ENCODE assay signal across 9 cellular contexts in the genomic region with DNA sequence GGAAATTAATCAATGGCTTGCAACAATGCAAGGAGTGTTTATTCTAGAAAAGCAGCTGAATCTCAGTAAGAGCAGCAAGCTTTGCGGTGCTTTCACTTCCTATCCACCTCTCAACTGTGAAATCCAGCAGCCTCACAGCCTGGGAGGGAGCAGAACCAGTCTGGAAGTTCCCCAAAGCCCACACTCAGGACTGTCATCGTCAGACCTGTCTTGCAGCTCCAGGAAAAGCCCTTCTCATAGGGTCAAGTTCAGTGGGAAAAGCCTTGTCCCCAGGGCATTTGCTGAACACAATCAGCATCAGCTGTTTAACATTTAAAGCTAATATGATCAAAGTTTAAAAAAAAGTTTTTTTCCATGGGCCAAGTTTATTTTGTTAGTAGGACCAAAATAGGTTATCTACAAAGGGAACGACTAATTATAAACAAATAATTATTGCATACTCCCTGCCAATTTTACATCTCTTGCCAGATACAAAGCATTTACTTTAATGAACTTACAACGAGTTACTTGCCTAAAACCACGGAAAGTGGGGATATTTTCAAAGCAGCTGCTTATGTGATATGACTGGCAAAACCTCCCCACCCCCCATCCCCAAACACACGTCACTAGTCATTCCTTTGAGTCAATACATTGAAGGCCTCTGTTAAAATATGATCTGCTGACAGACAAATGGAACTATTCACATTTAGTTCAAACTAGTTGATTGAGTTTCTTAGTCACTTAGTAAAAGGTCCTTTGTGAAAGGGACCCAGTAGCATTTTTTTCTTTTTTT. TPM values are rescaled to one million over a fixed set of nuclear protein-coding genes. Genes with fewer than 3 reads are reported as not detected.
DNase-seq lines count a peak whose midpoint lies in the region; ATAC-seq and TF ChIP-seq lines count a peak whose summit lies in the region.
"Had no signal": no experiment of that assay in that cellular context is flagged by ENCODE, and none has a peak within 500 bp of the region (broad histone marks: within the 10 kb centered on the region; RNA-seq: fewer than 3 reads in every experiment).

No MANE protein-coding gene starts in this region.

- intact Hi-C loops in sigmoid colon (cut with DNase I) = no loop called here

- H3K4me3 ChIP-seq in SJCRH30 (no peak overlapping the region), sigmoid colon (no peak overlapping the region)
- H3K4me3 ChIP-seq: K562 had no signal

- 46 to 51% methylated on average over 6 of the region's 6 CpGs for WGBS in sigmoid colon, 2 donors

- H3K4me1 ChIP-seq in SJCRH30 = peaks cover 5% of the 10 kb centered on the region
- no peaks in the 10 kb centered on the region for H3K4me1 ChIP-seq in sigmoid colon

- H3K9me3 ChIP-seq in SJCRH30 (replicated peaks) (no peaks in the 10 kb centered on the region), sigmoid colon (no peaks in the 10 kb centered on the region)

- H3K27ac ChIP-seq in SJCRH30 (peak overlapping the region; percentile 10; the same call in 1 of the 2 replicates), sigmoid colon (no peak overlapping the region)

- ATAC-seq in GM19463 (IDR thresholded peaks at IDR 0.05; ENCODE audit: unreplicated experiment) = peak; percentile 79
- ATAC-seq in HG02970 (IDR thresholded peaks at IDR 0.05; ENCODE audit: low FRiP score, unreplicated experiment) = peak; percentile 63
- ATAC-seq: K562 had no signal

- H3K27me3 ChIP-seq in SJCRH30 = no peaks in the 10 kb centered on the region
- no peaks in the 10 kb centered on the region for H3K27me3 ChIP-seq in sigmoid colon

- no peak for TF ChIP-seq POLR2A in sigmoid colon (IDR thresholded peaks at IDR 0.05)

- no peak for TF ChIP-seq CTCF in sigmoid colon (IDR thresholded peaks at IDR 0.05)

- H3K36me3 ChIP-seq in SJCRH30 (no peaks in the 10 kb centered on the region), sigmoid colon (no peaks in the 10 kb centered on the region)

- TF ChIP-seq EP300 in sigmoid colon (IDR thresholded peaks at IDR 0.05) = no peak

- DNase-seq in SJCRH30 = peak; percentile 26 to 63
- peak; percentile 11 for DNase-seq in sigmoid colon
- no peak for DNase-seq in activated CD4-positive, alpha-beta T cell treated with anti-CD3 and anti-CD28 coated beads for 4 hours
- no peak for DNase-seq in putamen (ENCODE audit: low spot score)
- no peak for DNase-seq in activated CD4-positive, alpha-beta T cell treated with anti-CD3 and anti-CD28 coated beads, Interleukin-2, amount 50 U/mL, for 1 hour
- DNase-seq: activated naive CD4-positive, alpha-beta T cell treated with anti-CD3 and anti-CD28 coated beads for 36 hours had no signal

RNA-seq across cellular contexts. Expression of gene PARD6G, which starts 36.8 kb away (rescaled TPM):
- total RNA-seq in SJCRH30 (2014; rRNA removed; shearing (Covaris generic)) = 8.2 and 9.1 TPM in 2 replicates
- 10 to 100 TPM in 1 of 4 donors, 1 to 10 TPM in 3; 6.2 to 13.0 (median 9.6) TPM for total RNA-seq in sigmoid colon
- polyA plus RNA-seq in sigmoid colon = 1 to 10 TPM in 2 of 3 donors, not detected in 1; 1.2 to 1.8 TPM

Comparison
In these comparisons a context has a peak if more than half of its experiments do, and no peak if none do; other contexts are left out.
1. DNase-seq: peak in SJCRH30 (2 of 2) and sigmoid colon (single experiment); none in activated CD4-positive, alpha-beta T cell treated with anti-CD3 and anti-CD28 coated beads for 4 hours (0 of 2), putamen (single experiment) and activated CD4-positive, alpha-beta T cell treated with anti-CD3 and anti-CD28 coated beads, Interleukin-2, amount 50 U/mL, for 1 hour (single experiment).